ENCODE assay signal across 8 cellular contexts in genomic region chr9:74773886-74774479, GRCh38.
DNase-seq lines count a peak whose midpoint lies in the region; ATAC-seq and TF ChIP-seq lines count a peak whose summit lies in the region.

No MANE protein-coding gene starts in this region.

- H3K56ac ChIP-seq in H9 (ENCODE audit: insufficient read length, low read depth, low read length), result no peak overlapping the region

- H3K27ac Mint-ChIP-seq in H9, result no peak overlapping the region

- no peak overlapping the region for H2BK5ac ChIP-seq in H9 (ENCODE audit: insufficient read length, low read length)

- no peaks in the 10 kb centered on the region for H3K36me3 ChIP-seq in DND-41 (ENCODE audit: insufficient read depth, low read length)
- H3K36me3 ChIP-seq in gastrocnemius medialis, result no peaks in the 10 kb centered on the region

- H3K23ac ChIP-seq in H9 (ENCODE audit: insufficient read length, low read depth, low read length), result no peak overlapping the region

- no peaks in the 10 kb centered on the region for H3K79me1 ChIP-seq in H9 (ENCODE audit: insufficient read depth, low read depth, low read length, poor library complexity, severe bottlenecking)

- H3K9me3 ChIP-seq in DND-41 (ENCODE audit: insufficient read depth, low read length, severe bottlenecking) (no peaks in the 10 kb centered on the region), H9 (ENCODE audit: control insufficient read depth, low read depth, low read length) (no peaks in the 10 kb centered on the region), gastrocnemius medialis (no peaks in the 10 kb centered on the region)

- no peak overlapping the region for H3K18ac ChIP-seq in H9 (ENCODE audit: insufficient read length, low read depth, low read length)

- H3K4me3 ChIP-seq in DND-41 (ENCODE audit: low read depth in 1 of 2, low read length in 2 of 2), result no peak overlapping the region
- no peak overlapping the region for H3K4me3 ChIP-seq in astrocyte of the cerebellum (ENCODE audit: low read depth, low read length)
- H3K4me3 ChIP-seq in gastrocnemius medialis, result no peak overlapping the region

- H3K4me1 ChIP-seq in DND-41 (ENCODE audit: insufficient read depth, low read length) (no peaks in the 10 kb centered on the region), H9 (ENCODE audit: insufficient read depth, low read length) (no peaks in the 10 kb centered on the region), gastrocnemius medialis (no peaks in the 10 kb centered on the region)

- H3K4me2 ChIP-seq in DND-41 (ENCODE audit: insufficient read depth, low read length) (no peak overlapping the region), H9 (ENCODE audit: insufficient read depth, insufficient read length, low read length) (no peak overlapping the region)

- H4K5ac ChIP-seq in H9 (ENCODE audit: insufficient read length, low read depth, low read length), result no peak overlapping the region

- H3K4me3 Mint-ChIP-seq in H9, result no peak overlapping the region

- ATAC-seq in DND-41 (ENCODE audit: insufficient read depth, low read depth) (peak; percentile 82), gastrocnemius medialis (peak in 1 of 2 donors; percentile 80), GM19328 (IDR thresholded peaks at IDR 0.05; ENCODE audit: unreplicated experiment) (no peak)

- no peak overlapping the region for H2AK5ac ChIP-seq in H9 (ENCODE audit: insufficient read length, low read length)

- H2BK120ac ChIP-seq in H9 (ENCODE audit: low read depth, low read length, poor library complexity, severe bottlenecking), result no peak overlapping the region

- no peak overlapping the region for H3T11ph ChIP-seq in H9 (ENCODE audit: low read length)

- DNase-seq in DND-41 (peak; percentile 73), H9 (peak; percentile 61), NCI-H1105 treated with DMSO at 0.1 percent for 48 hours (lab: John Stamatoyannopoulos, UW) (peak; percentile 59), T1000 (lab: John Stamatoyannopoulos, UW) (peak; percentile 53), astrocyte of the cerebellum (ENCODE audit: low read depth) (peak; percentile 70), hepatic stellate cell (ENCODE audit: low spot score) (peak; percentile 51), gastrocnemius medialis (peak; percentile 22 to 51)

- TF ChIP-seq POLR2A in gastrocnemius medialis (IDR thresholded peaks at IDR 0.05), result no peak

- no peaks in the 10 kb centered on the region for H3K23me2 ChIP-seq in H9 (ENCODE audit: insufficient read length, low read depth, low read length, poor library complexity, severe bottlenecking)

- no CpG with 5 or more reads among the region's 8 CpGs for WGBS in H9 (ENCODE audit: extremely low coverage, insufficient read length, low lambda C conversion rate)

- H2AFZ ChIP-seq in DND-41 (ENCODE audit: low read depth, low read length), result no peak overlapping the region
- H2AFZ ChIP-seq in H9 (ENCODE audit: low read length), result no peak overlapping the region

- no peak overlapping the region for H4K91ac ChIP-seq in H9 (ENCODE audit: insufficient read length, low read depth, low read length)

- H3K14ac ChIP-seq in H9 (ENCODE audit: insufficient read depth, low read length), result no peak overlapping the region

- H3K79me2 ChIP-seq in DND-41 (ENCODE audit: insufficient read depth, low read length) (no peaks in the 10 kb centered on the region), H9 (ENCODE audit: insufficient read depth, low read length) (no peaks in the 10 kb centered on the region)

- peaks cover 4% of the 10 kb centered on the region; the same call in 1 of the 2 replicates for H3K27me3 Mint-ChIP-seq in H9 (ENCODE audit: low read depth)

- H3K9ac ChIP-seq in DND-41 (ENCODE audit: low read depth, low read length) (no peak overlapping the region), H9 (ENCODE audit: extremely low read depth, insufficient read length, low read length) (no peak overlapping the region)

- no peak overlapping the region for H2BK20ac ChIP-seq in H9 (ENCODE audit: low read depth, low read length, poor library complexity, severe bottlenecking)

- H2BK15ac ChIP-seq in H9 (ENCODE audit: low read depth, low read length), result no peak overlapping the region

- no peak overlapping the region for H3K4ac ChIP-seq in H9 (ENCODE audit: low read depth, low read length)

- intact Hi-C loops in gastrocnemius medialis (cut with DNase I; ENCODE audit: low total_unique reads), result loop anchor here (1.0 kb wide), 1 partner anchor 228 kb away; no protein-coding TSS in a partner anchor

- no peaks in the 10 kb centered on the region for H3K36me3 Mint-ChIP-seq in H9 (ENCODE audit: insufficient read depth in 1 of 3, low read depth in 3 of 3)

- no peak overlapping the region for H2BK12ac ChIP-seq in H9 (ENCODE audit: insufficient read length, low read depth, low read length)

- no peaks in the 10 kb centered on the region; a peak in 1 of 5 replicates for H3K9me3 Mint-ChIP-seq in H9

- TF ChIP-seq CTCF in DND-41 (IDR thresholded peaks at IDR 0.05; ENCODE audit: borderline replicate concordance, extremely low read depth, low read length, poor library complexity, severe bottlenecking) (peak; percentile 95), H9 (conservative IDR thresholded peaks at IDR 0.05) (peak; percentile 94), astrocyte of the cerebellum (IDR thresholded peaks at IDR 0.05; ENCODE audit: low read depth, low read length, missing control alignments) (peak; percentile 89), gastrocnemius medialis (IDR thresholded peaks at IDR 0.05 in 4 of 5, conservative IDR thresholded peaks at IDR 0.05 in 1 of 5) (peak; percentile 47 to 89 (median 73))

- H4K20me1 ChIP-seq in DND-41 (ENCODE audit: insufficient read depth, low read length) (no peaks in the 10 kb centered on the region), H9 (ENCODE audit: control insufficient read depth, insufficient read depth, insufficient read length) (no peaks in the 10 kb centered on the region)

- in situ Hi-C loops in astrocyte of the cerebellum (cut with HindIII; ENCODE audit: low sequenced_read_pairs) (no loop called here), gastrocnemius medialis (cut with MboI; ENCODE audit: low sequenced_read_pairs in 4 of 4) (loop anchor here in 2 of 4 donors (5.0 kb wide), 2 partner anchors 228 to 303 kb away; no protein-coding TSS in a partner anchor)

- H3K27me3 ChIP-seq in DND-41 (ENCODE audit: insufficient read depth, low read length, poor library complexity), result no peaks in the 10 kb centered on the region
- H3K27me3 ChIP-seq in H9 (ENCODE audit: insufficient read depth, low read length), result no peaks in the 10 kb centered on the region
- H3K27me3 ChIP-seq in gastrocnemius medialis, result peaks cover 0 to 8% (median 0%) of the 10 kb centered on the region in 3 donors

- H3K4me1 Mint-ChIP-seq in H9, result peaks cover 8 to 11% of the 10 kb centered on the region in 2 experiments

- H3K27ac ChIP-seq in DND-41 (ENCODE audit: low read length) (no peak overlapping the region), H9 (ENCODE audit: insufficient read length, low read depth, low read length) (no peak overlapping the region), gastrocnemius medialis (no peak overlapping the region)

- no peak overlapping the region for H4K8ac ChIP-seq in H9 (replicated peaks; ENCODE audit: insufficient read length, low read depth, low read length)
